Comparison of ENCODE assay signal across 1 cellular context in the genomic region with DNA sequence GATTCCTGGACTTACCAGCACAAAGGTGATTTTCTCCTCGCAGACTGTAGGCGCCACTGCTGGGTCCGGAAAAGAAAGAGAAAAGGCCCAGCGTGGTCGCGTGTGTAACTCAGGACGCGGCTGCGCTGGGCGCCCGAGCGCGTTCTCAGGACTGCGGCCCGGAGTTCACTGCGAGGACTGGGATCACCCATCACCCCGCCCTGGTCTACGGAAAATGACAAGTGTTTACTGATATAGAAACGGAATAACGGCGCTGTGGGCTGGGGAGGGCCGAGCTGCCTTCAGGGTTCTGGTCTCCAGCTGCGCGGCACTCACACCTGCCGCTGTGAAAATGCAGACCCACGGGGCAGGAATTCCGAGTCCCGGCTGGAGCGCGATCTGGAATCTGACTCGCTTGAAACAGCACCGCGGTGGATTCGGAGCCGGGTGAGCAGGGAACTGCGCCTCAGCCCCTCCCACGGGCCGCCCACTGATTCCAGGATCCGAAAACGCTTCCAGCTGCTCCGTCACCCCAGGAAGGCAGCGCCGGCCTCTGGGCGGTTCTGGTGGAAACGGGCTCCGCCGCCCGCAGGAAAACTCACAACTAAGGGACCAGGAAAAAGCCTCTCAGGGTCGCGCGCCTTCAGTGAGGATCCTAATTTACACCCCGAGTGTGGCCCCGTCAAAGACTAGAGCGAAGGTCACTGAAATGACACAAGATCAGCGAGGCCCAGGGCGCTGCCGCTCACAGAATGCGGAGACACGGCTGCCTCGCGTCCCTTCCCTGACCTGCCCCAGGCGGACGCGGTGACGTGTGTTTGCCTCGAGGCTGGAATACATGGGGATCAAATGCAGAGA.
A peak's percentile ranks its signal among the peaks of the same experiment; 100 is the strongest.
TF ChIP-seq lines count a peak whose summit lies in the region.

No MANE protein-coding gene starts in this region.

TF ChIP-seq in GM12878, 131 proteins besides CTCF, POLR2A, EP300 and RAD21:
- TF ChIP-seq WRNIP1 (IDR thresholded peaks at IDR 0.05; ENCODE audit: borderline replicate concordance, low read depth, low read length): no peak
- no peak for TF ChIP-seq CHD1 (IDR thresholded peaks at IDR 0.05; ENCODE audit: low read depth, low read length)
- no peak for TF ChIP-seq SIN3A (IDR thresholded peaks at IDR 0.05; ENCODE audit: low read depth, low read length)
- TF ChIP-seq PAX5 (IDR thresholded peaks at IDR 0.05; ENCODE audit: borderline replicate concordance, low read depth, low read length): 0 out of 2 replicates have a peak, but pooled peaks have one; percentile 10
- TF ChIP-seq RELA (IDR thresholded peaks at IDR 0.05; ENCODE audit: borderline replicate concordance, partially characterized antibody): no peak
- TF ChIP-seq, protein P1, sequence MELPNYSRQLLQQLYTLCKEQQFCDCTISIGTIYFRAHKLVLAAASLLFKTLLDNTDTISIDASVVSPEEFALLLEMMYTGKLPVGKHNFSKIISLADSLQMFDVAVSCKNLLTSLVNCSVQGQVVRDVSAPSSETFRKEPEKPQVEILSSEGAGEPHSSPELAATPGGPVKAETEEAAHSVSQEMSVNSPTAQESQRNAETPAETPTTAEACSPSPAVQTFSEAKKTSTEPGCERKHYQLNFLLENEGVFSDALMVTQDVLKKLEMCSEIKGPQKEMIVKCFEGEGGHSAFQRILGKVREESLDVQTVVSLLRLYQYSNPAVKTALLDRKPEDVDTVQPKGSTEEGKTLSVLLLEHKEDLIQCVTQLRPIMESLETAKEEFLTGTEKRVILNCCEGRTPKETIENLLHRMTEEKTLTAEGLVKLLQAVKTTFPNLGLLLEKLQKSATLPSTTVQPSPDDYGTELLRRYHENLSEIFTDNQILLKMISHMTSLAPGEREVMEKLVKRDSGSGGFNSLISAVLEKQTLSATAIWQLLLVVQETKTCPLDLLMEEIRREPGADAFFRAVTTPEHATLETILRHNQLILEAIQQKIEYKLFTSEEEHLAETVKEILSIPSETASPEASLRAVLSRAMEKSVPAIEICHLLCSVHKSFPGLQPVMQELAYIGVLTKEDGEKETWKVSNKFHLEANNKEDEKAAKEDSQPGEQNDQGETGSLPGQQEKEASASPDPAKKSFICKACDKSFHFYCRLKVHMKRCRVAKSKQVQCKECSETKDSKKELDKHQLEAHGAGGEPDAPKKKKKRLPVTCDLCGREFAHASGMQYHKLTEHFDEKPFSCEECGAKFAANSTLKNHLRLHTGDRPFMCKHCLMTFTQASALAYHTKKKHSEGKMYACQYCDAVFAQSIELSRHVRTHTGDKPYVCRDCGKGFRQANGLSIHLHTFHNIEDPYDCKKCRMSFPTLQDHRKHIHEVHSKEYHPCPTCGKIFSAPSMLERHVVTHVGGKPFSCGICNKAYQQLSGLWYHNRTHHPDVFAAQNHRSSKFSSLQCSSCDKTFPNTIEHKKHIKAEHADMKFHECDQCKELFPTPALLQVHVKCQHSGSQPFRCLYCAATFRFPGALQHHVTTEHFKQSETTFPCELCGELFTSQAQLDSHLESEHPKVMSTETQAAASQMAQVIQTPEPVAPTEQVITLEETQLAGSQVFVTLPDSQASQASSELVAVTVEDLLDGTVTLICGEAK (IDR thresholded peaks at IDR 0.05; ENCODE audit: borderline replicate concordance): no peak
- TF ChIP-seq HDGF (IDR thresholded peaks at IDR 0.05): 0 out of 2 replicates have a peak, but pooled peaks have one; percentile 36
- TF ChIP-seq, protein P2, sequence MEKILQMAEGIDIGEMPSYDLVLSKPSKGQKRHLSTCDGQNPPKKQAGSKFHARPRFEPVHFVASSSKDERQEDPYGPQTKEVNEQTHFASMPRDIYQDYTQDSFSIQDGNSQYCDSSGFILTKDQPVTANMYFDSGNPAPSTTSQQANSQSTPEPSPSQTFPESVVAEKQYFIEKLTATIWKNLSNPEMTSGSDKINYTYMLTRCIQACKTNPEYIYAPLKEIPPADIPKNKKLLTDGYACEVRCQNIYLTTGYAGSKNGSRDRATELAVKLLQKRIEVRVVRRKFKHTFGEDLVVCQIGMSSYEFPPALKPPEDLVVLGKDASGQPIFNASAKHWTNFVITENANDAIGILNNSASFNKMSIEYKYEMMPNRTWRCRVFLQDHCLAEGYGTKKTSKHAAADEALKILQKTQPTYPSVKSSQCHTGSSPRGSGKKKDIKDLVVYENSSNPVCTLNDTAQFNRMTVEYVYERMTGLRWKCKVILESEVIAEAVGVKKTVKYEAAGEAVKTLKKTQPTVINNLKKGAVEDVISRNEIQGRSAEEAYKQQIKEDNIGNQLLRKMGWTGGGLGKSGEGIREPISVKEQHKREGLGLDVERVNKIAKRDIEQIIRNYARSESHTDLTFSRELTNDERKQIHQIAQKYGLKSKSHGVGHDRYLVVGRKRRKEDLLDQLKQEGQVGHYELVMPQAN (conservative IDR thresholded peaks at IDR 0.05): no peak
- no peak for TF ChIP-seq RBBP5 (conservative IDR thresholded peaks at IDR 0.05)
- TF ChIP-seq NBN (IDR thresholded peaks at IDR 0.05): 0 out of 2 replicates have a peak, but pooled peaks have one; percentile 23
- TF ChIP-seq, protein P3, sequence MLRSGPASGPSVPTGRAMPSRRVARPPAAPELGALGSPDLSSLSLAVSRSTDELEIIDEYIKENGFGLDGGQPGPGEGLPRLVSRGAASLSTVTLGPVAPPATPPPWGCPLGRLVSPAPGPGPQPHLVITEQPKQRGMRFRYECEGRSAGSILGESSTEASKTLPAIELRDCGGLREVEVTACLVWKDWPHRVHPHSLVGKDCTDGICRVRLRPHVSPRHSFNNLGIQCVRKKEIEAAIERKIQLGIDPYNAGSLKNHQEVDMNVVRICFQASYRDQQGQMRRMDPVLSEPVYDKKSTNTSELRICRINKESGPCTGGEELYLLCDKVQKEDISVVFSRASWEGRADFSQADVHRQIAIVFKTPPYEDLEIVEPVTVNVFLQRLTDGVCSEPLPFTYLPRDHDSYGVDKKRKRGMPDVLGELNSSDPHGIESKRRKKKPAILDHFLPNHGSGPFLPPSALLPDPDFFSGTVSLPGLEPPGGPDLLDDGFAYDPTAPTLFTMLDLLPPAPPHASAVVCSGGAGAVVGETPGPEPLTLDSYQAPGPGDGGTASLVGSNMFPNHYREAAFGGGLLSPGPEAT (IDR thresholded peaks at IDR 0.05; ENCODE audit: low read depth): peak; percentile 41; the same call in 1 of the 2 replicates
- TF ChIP-seq TBL1XR1 (IDR thresholded peaks at IDR 0.05; ENCODE audit: low read depth, low read length): no peak
- TF ChIP-seq MTA3 (IDR thresholded peaks at IDR 0.05; ENCODE audit: borderline replicate concordance, low read length): no peak
- peak; percentile 64 for TF ChIP-seq IKZF1 (conservative IDR thresholded peaks at IDR 0.05)
- TF ChIP-seq CREB1 (IDR thresholded peaks at IDR 0.05; ENCODE audit: low read depth): 0 out of 2 replicates have a peak, but pooled peaks have one; percentile 12
- TF ChIP-seq ATF7 (IDR thresholded peaks at IDR 0.05; ENCODE audit: low read depth): no peak
- 0 out of 2 replicates have a peak, but pooled peaks have one; percentile 17 for TF ChIP-seq RUNX3 (IDR thresholded peaks at IDR 0.05; ENCODE audit: low read length)
- peak in 1 of 2 experiments; percentile 79; a peak in 2 of 4 replicates for TF ChIP-seq BHLHE40 (IDR thresholded peaks at IDR 0.05; ENCODE audit: borderline replicate concordance in 1 of 2, low read depth in 2 of 2, low read length in 1 of 2)
- TF ChIP-seq ZNF24 (IDR thresholded peaks at IDR 0.05): no peak
- TF ChIP-seq, protein P4, sequence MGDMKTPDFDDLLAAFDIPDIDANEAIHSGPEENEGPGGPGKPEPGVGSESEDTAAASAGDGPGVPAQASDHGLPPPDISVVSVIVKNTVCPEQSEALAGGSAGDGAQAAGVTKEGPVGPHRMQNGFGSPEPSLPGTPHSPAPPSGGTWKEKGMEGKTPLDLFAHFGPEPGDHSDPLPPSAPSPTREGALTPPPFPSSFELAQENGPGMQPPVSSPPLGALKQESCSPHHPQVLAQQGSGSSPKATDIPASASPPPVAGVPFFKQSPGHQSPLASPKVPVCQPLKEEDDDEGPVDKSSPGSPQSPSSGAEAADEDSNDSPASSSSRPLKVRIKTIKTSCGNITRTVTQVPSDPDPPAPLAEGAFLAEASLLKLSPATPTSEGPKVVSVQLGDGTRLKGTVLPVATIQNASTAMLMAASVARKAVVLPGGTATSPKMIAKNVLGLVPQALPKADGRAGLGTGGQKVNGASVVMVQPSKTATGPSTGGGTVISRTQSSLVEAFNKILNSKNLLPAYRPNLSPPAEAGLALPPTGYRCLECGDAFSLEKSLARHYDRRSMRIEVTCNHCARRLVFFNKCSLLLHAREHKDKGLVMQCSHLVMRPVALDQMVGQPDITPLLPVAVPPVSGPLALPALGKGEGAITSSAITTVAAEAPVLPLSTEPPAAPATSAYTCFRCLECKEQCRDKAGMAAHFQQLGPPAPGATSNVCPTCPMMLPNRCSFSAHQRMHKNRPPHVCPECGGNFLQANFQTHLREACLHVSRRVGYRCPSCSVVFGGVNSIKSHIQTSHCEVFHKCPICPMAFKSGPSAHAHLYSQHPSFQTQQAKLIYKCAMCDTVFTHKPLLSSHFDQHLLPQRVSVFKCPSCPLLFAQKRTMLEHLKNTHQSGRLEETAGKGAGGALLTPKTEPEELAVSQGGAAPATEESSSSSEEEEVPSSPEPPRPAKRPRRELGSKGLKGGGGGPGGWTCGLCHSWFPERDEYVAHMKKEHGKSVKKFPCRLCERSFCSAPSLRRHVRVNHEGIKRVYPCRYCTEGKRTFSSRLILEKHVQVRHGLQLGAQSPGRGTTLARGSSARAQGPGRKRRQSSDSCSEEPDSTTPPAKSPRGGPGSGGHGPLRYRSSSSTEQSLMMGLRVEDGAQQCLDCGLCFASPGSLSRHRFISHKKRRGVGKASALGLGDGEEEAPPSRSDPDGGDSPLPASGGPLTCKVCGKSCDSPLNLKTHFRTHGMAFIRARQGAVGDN (IDR thresholded peaks at IDR 0.05): 0 out of 2 replicates have a peak, but pooled peaks have one; percentile 14
- TF ChIP-seq BACH1 (IDR thresholded peaks at IDR 0.05; ENCODE audit: borderline replicate concordance): 0 out of 2 replicates have a peak, but pooled peaks have one; percentile 20
- TF ChIP-seq PAX8 (IDR thresholded peaks at IDR 0.05): no peak
